In genomic region chr7:75966209-75966961, GRCh38 we compare ENCODE assay signal across 9 cellular contexts. TPM values are rescaled to one million over a fixed set of nuclear protein-coding genes. Genes with fewer than 3 reads are reported as not detected.
DNase-seq lines count a peak whose midpoint lies in the region; FAIRE-seq and TF ChIP-seq lines count a peak whose summit lies in the region.
"Had no signal": no experiment of that assay in that cellular context is flagged by ENCODE, and none has a peak within 500 bp of the region (broad histone marks: within the 10 kb centered on the region; RNA-seq: fewer than 3 reads in every experiment).

No MANE protein-coding gene starts in this region.

- no peaks in the 10 kb centered on the region for H3K27me3 Mint-ChIP-seq in HFFc6 (ENCODE audit: insufficient read depth)

- TF ChIP-seq CTCF in HFFc6 (IDR thresholded peaks at IDR 0.05) (no peak), left ventricle myocardium inferior (IDR thresholded peaks at IDR 0.05; ENCODE audit: borderline replicate concordance) (no peak)

- intact Hi-C loops in left ventricle myocardium inferior (cut with micrococcal nuclease) = no loop called here

- H3K4me3 ChIP-seq in left ventricle myocardium inferior = peak overlapping the region; percentile 19
- no peak overlapping the region for H3K4me3 ChIP-seq in skeletal muscle cell (ENCODE audit: low read depth, low read length)
- H3K4me3 ChIP-seq: SJSA1 had no signal

- peaks cover 38% of the 10 kb centered on the region for H3K4me1 Mint-ChIP-seq in HFFc6 (ENCODE audit: low read depth)

- no peak for DNase-seq in HFFc6
- peak; percentile 85 for DNase-seq in SK-N-DZ (ENCODE audit: low spot score)
- peak; percentile 66 for DNase-seq in left ventricle myocardium inferior
- peak; percentile 56 for DNase-seq in skeletal muscle cell (ENCODE audit: low read depth)
- DNase-seq in DMS79 treated with DMSO at 0.1 percent for 48 hours (lab: John Stamatoyannopoulos, UW) = no peak
- no peak for DNase-seq in GM12892 (ENCODE audit: insufficient read length)
- no peak for DNase-seq in NCI-H446 treated with DMSO at 0.1 percent for 48 hours (lab: John Stamatoyannopoulos, UW)
- no peak for DNase-seq in NOMO-1 treated with DMSO at 0.1 percent for 48 hours (lab: John Stamatoyannopoulos, UW; ENCODE audit: unreplicated experiment)

- peaks cover 8% of the 10 kb centered on the region; the same call in 1 of the 2 replicates for H3K36me3 Mint-ChIP-seq in HFFc6 (ENCODE audit: low read depth)

- H3K4me1 ChIP-seq in left ventricle myocardium inferior = peaks cover 91% of the 10 kb centered on the region

- H3K27me3 ChIP-seq in left ventricle myocardium inferior (ENCODE audit: low read depth) = no peaks in the 10 kb centered on the region
- H3K27me3 ChIP-seq: SJSA1 had no signal

- peak overlapping the region; percentile 89 for H3K27ac ChIP-seq in left ventricle myocardium inferior (replicated peaks)
- H3K27ac ChIP-seq: SJSA1 had no signal

- H3K9me3 ChIP-seq in left ventricle myocardium inferior (replicated peaks) = no peaks in the 10 kb centered on the region
- H3K9me3 ChIP-seq: SJSA1 had no signal

- FAIRE-seq in GM12892 (lab: Jason Lieb, UNC) = no peak

- TF ChIP-seq POLR2A in GM12892 (IDR thresholded peaks at IDR 0.05; ENCODE audit: low read depth, low read length) = no peak

- peak overlapping the region; percentile 73 for H3K4me3 Mint-ChIP-seq in HFFc6

- no peaks in the 10 kb centered on the region for H3K9me3 Mint-ChIP-seq in HFFc6

- peak overlapping the region; percentile 58 for H3K27ac Mint-ChIP-seq in HFFc6

- H3K36me3 ChIP-seq in left ventricle myocardium inferior = peaks cover 3% of the 10 kb centered on the region

RNA-seq across cellular contexts. Expression of gene TMEM120A, which starts 28.0 kb away (rescaled TPM):
- total RNA-seq in HFFc6 (2021; fragmentation: NEBNext Ultra II Directional; extraction: Animal tissue kit (Norgen Biotek cat#: 25700)) = 10 to 100 TPM; 35.5 to 47.3 (median 37.2) TPM
- polyA plus RNA-seq in SK-N-DZ (2014; cell fraction: cytosol; rRNA removed) = 20.5 and 25.9 TPM in 2 replicates
- 30.2 and 33.7 TPM in 2 replicates for polyA plus RNA-seq in SK-N-DZ (2014; cell fraction: nucleus; rRNA removed)
- total RNA-seq in left ventricle myocardium inferior = 163 TPM
- 21.2 TPM for polyA plus RNA-seq in GM12892 (2012; ENCODE audit: missing spikeins)

RNA-seq across cellular contexts. Expression of gene POR, which starts 51.4 kb away (rescaled TPM):
- 10 to 100 TPM; 48.2 to 69.3 (median 49.4) TPM for total RNA-seq in HFFc6 (2021; fragmentation: NEBNext Ultra II Directional; extraction: Animal tissue kit (Norgen Biotek cat#: 25700))
- polyA plus RNA-seq in SK-N-DZ (2014; cell fraction: cytosol; rRNA removed) = 69.4 and 75.5 TPM in 2 replicates
- 98.1 and 107 TPM in 2 replicates for polyA plus RNA-seq in SK-N-DZ (2014; cell fraction: nucleus; rRNA removed)
- total RNA-seq in left ventricle myocardium inferior = 72.9 TPM
- polyA plus RNA-seq in GM12892 (2012; ENCODE audit: missing spikeins) = 24.5 TPM

Comparison
In these comparisons a context has a peak if more than half of its experiments do, and no peak if none do; other contexts are left out.
1. DNase-seq: peak in SK-N-DZ (single experiment), left ventricle myocardium inferior (single experiment) and skeletal muscle cell (single experiment); none in HFFc6 (single experiment), DMS79 treated with DMSO at 0.1 percent for 48 hours (single experiment), GM12892 (single experiment), NCI-H446 treated with DMSO at 0.1 percent for 48 hours (single experiment) and NOMO-1 treated with DMSO at 0.1 percent for 48 hours (single experiment).